In genomic region chr5:83937837-83938236, GRCh38 we compare ENCODE assay signal across 29 cellular contexts.
"Had no signal": no experiment of that assay in that cellular context is flagged by ENCODE, and none has a peak within 500 bp of the region (broad histone marks: within the 10 kb centered on the region; RNA-seq: fewer than 3 reads in every experiment).

No MANE protein-coding gene starts in this region.

- DNase-seq: activated B cell treated with CpG ODN at 0.5 μM for 24 hours; activated CD4-positive, alpha-beta T cell treated with anti-CD3 and anti-CD28 coated beads for 1 hour; activated CD4-positive, alpha-beta T cell treated with anti-CD3 and anti-CD28 coated beads, Interleukin-2, amount 10 ng/mL, durations not matched to agents 24 days and 14 days; activated CD4-positive, alpha-beta T cell treated with anti-CD3 and anti-CD28 coated beads, Interleukin-2, amount 50 U/mL, for 48 hours; activated CD8-positive, alpha-beta memory T cell treated with anti-CD3 and anti-CD28 coated beads, Interleukin-2, amount 10 ng/mL, durations not matched to agents 7 days and 5 days; activated gamma-delta T cell; activated naive CD4-positive, alpha-beta T cell treated with anti-CD3 and anti-CD28 coated beads, Interleukin-2, amount 50 U/mL, for 16 hours; activated naive CD8-positive, alpha-beta T cell treated with anti-CD3 and anti-CD28 coated beads, Interleukin-2, amount 10 ng/mL, durations not matched to agents 7 days and 5 days; activated T-cell treated with anti-CD3 and anti-CD28 coated beads, Interleukin-2, amount 50 U/mL, for 4 hours; adrenal gland; anterior cingulate cortex; cerebellar nuclear complex; MG63; NCI-H1092 treated with DMSO at 0.1 percent for 48 hours; NCI-H1417 treated with DMSO at 0.1 percent for 48 hours; NCI-H1694; NCI-H2029; NCI-H2107; NCI-H2171 treated with DMSO at 0.1 percent for 48 hours; NCI-H226; NCI-H526; NCI-H774; PC-3; SHP77 treated with DMSO at 0.1 percent for 48 hours; T-cell; T-helper 2 cell; T1000 had no signal

- H3K9me3 Mint-ChIP-seq: activated CD4-positive, alpha-beta T cell treated with anti-CD3 and anti-CD28 coated beads, Interleukin-2, amount 10 ng/mL, durations not matched to agents 24 days and 14 days; activated naive CD8-positive, alpha-beta T cell treated with anti-CD3 and anti-CD28 coated beads, Interleukin-2, amount 10 ng/mL, durations not matched to agents 7 days and 5 days; activated T-helper 17 cell treated with anti-CD3 and anti-CD28 coated beads, Interleukin-2, amount 50 U/mL, for 72 hours; T-cell had no signal

- H3K4me1 Mint-ChIP-seq: activated B cell treated with CpG ODN at 0.5 μM for 24 hours; activated CD4-positive, alpha-beta T cell treated with anti-CD3 and anti-CD28 coated beads, Interleukin-2, amount 10 ng/mL, durations not matched to agents 24 days and 14 days; activated CD8-positive, alpha-beta memory T cell treated with anti-CD3 and anti-CD28 coated beads, Interleukin-2, amount 10 ng/mL, durations not matched to agents 7 days and 5 days; activated naive CD8-positive, alpha-beta T cell treated with anti-CD3 and anti-CD28 coated beads, Interleukin-2, amount 10 ng/mL, durations not matched to agents 7 days and 5 days; activated T-helper 17 cell treated with anti-CD3 and anti-CD28 coated beads, Interleukin-2, amount 50 U/mL, for 72 hours; T-cell had no signal

- ATAC-seq: activated CD8-positive, alpha-beta memory T cell treated with anti-CD3 and anti-CD28 coated beads, Interleukin-2, amount 10 ng/mL, durations not matched to agents 7 days and 5 days; activated T-cell treated with anti-CD3 and anti-CD28 coated beads, Interleukin-2, amount 50 U/mL, for 4 hours; activated T-helper 17 cell treated with anti-CD3 and anti-CD28 coated beads, Interleukin-2, amount 50 U/mL, for 72 hours; PC-3; T-cell had no signal

- H3K4me3 ChIP-seq: adrenal gland, MG63 had no signal

- H3K36me3 Mint-ChIP-seq: activated CD8-positive, alpha-beta memory T cell treated with anti-CD3 and anti-CD28 coated beads, Interleukin-2, amount 10 ng/mL, durations not matched to agents 7 days and 5 days; activated naive CD8-positive, alpha-beta T cell treated with anti-CD3 and anti-CD28 coated beads, Interleukin-2, amount 10 ng/mL, durations not matched to agents 7 days and 5 days; T-cell had no signal

- FAIRE-seq: colon had no signal

- H3K4me3 Mint-ChIP-seq: activated B cell treated with CpG ODN at 0.5 μM for 24 hours; activated CD4-positive, alpha-beta T cell treated with anti-CD3 and anti-CD28 coated beads, Interleukin-2, amount 10 ng/mL, durations not matched to agents 24 days and 14 days; activated CD8-positive, alpha-beta memory T cell treated with anti-CD3 and anti-CD28 coated beads, Interleukin-2, amount 10 ng/mL, durations not matched to agents 7 days and 5 days; activated naive CD8-positive, alpha-beta T cell treated with anti-CD3 and anti-CD28 coated beads, Interleukin-2, amount 10 ng/mL, durations not matched to agents 7 days and 5 days; activated T-cell treated with anti-CD3 and anti-CD28 coated beads, Interleukin-2, amount 50 U/mL, for 4 hours; activated T-helper 17 cell treated with anti-CD3 and anti-CD28 coated beads, Interleukin-2, amount 50 U/mL, for 72 hours; T-cell had no signal

- H3K27ac Mint-ChIP-seq: activated B cell treated with CpG ODN at 0.5 μM for 24 hours; activated CD4-positive, alpha-beta T cell treated with anti-CD3 and anti-CD28 coated beads, Interleukin-2, amount 10 ng/mL, durations not matched to agents 24 days and 14 days; activated CD8-positive, alpha-beta memory T cell treated with anti-CD3 and anti-CD28 coated beads, Interleukin-2, amount 10 ng/mL, durations not matched to agents 7 days and 5 days; activated naive CD8-positive, alpha-beta T cell treated with anti-CD3 and anti-CD28 coated beads, Interleukin-2, amount 10 ng/mL, durations not matched to agents 7 days and 5 days; activated T-helper 17 cell treated with anti-CD3 and anti-CD28 coated beads, Interleukin-2, amount 50 U/mL, for 72 hours; T-cell had no signal

- H3K27me3 Mint-ChIP-seq: activated B cell treated with CpG ODN at 0.5 μM for 24 hours; activated CD4-positive, alpha-beta T cell treated with anti-CD3 and anti-CD28 coated beads, Interleukin-2, amount 10 ng/mL, durations not matched to agents 24 days and 14 days; activated CD8-positive, alpha-beta memory T cell treated with anti-CD3 and anti-CD28 coated beads, Interleukin-2, amount 10 ng/mL, durations not matched to agents 7 days and 5 days; activated naive CD8-positive, alpha-beta T cell treated with anti-CD3 and anti-CD28 coated beads, Interleukin-2, amount 10 ng/mL, durations not matched to agents 7 days and 5 days; activated T-helper 17 cell treated with anti-CD3 and anti-CD28 coated beads, Interleukin-2, amount 50 U/mL, for 72 hours; T-cell had no signal
